ENCODE assay signal across 8 cellular contexts in genomic region chr3:64685800-64686445, GRCh38. TPM values are rescaled to one million over a fixed set of nuclear protein-coding genes. Genes with fewer than 3 reads are reported as not detected.
DNase-seq lines count a peak whose midpoint lies in the region; TF ChIP-seq lines count a peak whose summit lies in the region.

No MANE protein-coding gene starts in this region.

- H3K4me3 Mint-ChIP-seq in activated T-helper 1 cell treated with anti-CD3 and anti-CD28 coated beads, Interleukin-12 subunit alpha, Interleukin-12 subunit beta, Interleukin-2, Interleukin-4 antibody, amounts not matched to agents 30 ng/mL and 10 ng/mL and 1 ng/mL, durations not matched to agents 14 hours and 24 hours and 36 hours, result no peak overlapping the region

- peak; percentile 49 for TF ChIP-seq POLR2A in breast epithelium (IDR thresholded peaks at IDR 0.05)

- H3K36me3 ChIP-seq in MG63 (no peaks in the 10 kb centered on the region), breast epithelium (no peaks in the 10 kb centered on the region)

- H3K4me1 Mint-ChIP-seq in activated T-helper 1 cell treated with anti-CD3 and anti-CD28 coated beads, Interleukin-12 subunit alpha, Interleukin-12 subunit beta, Interleukin-2, Interleukin-4 antibody, amounts not matched to agents 30 ng/mL and 10 ng/mL and 1 ng/mL, durations not matched to agents 14 hours and 24 hours and 36 hours (ENCODE audit: low read depth), result peaks cover 5% of the 10 kb centered on the region

- H3K4me3 ChIP-seq in MG63, result peak overlapping the region; percentile 47
- H3K4me3 ChIP-seq in breast epithelium, result peak overlapping the region; percentile 60 to 81 (median 75)
- H3K4me3 ChIP-seq in iPS-11a (ENCODE audit: low read depth, low read length), result peak overlapping the region; percentile 50
- peak overlapping the region; percentile 81 for H3K4me3 ChIP-seq in retinal pigment epithelial cell (ENCODE audit: low read length)

- H3K27me3 ChIP-seq in MG63, result peaks cover 16% of the 10 kb centered on the region
- H3K27me3 ChIP-seq in breast epithelium, result no peaks in the 10 kb centered on the region

- H3K27ac ChIP-seq in breast epithelium, result peak overlapping the region; percentile 96

- peak; percentile 68 for DNase-seq in DMS79 treated with DMSO at 0.1 percent for 48 hours (lab: John Stamatoyannopoulos, UW)
- DNase-seq in MG63, result peak; percentile 63
- DNase-seq in breast epithelium (ENCODE audit: low spot score in 2 of 2), result peak; percentile 78 to 91
- DNase-seq in retinal pigment epithelial cell (ENCODE audit: low read depth), result peak; percentile 91
- no peak for DNase-seq in stimulated activated CD8-positive, alpha-beta memory T cell treated with anti-CD3 and anti-CD28 coated beads, Interleukin-4, amount 100 ng/mL, for 48 hours
- no peak for DNase-seq in activated T-helper 1 cell treated with anti-CD3 and anti-CD28 coated beads, Interleukin-12 subunit alpha, Interleukin-12 subunit beta, Interleukin-2, Interleukin-4 antibody, amounts not matched to agents 30 ng/mL and 10 ng/mL and 1 ng/mL, durations not matched to agents 14 hours and 24 hours and 36 hours (ENCODE audit: low spot score)
- no peak for DNase-seq in stimulated activated CD4-positive, alpha-beta T cell treated with anti-CD3 and anti-CD28 coated beads, Interleukin-4, amount 100 ng/mL, for 1 hour

- H3K9me3 ChIP-seq in MG63, result no peaks in the 10 kb centered on the region
- H3K9me3 ChIP-seq in breast epithelium, result no peaks in the 10 kb centered on the region

- H3K4me1 ChIP-seq in breast epithelium, result no peaks in the 10 kb centered on the region

- H3K36me3 Mint-ChIP-seq in activated T-helper 1 cell treated with anti-CD3 and anti-CD28 coated beads, Interleukin-12 subunit alpha, Interleukin-12 subunit beta, Interleukin-2, Interleukin-4 antibody, amounts not matched to agents 30 ng/mL and 10 ng/mL and 1 ng/mL, durations not matched to agents 14 hours and 24 hours and 36 hours (ENCODE audit: low read depth), result no peaks in the 10 kb centered on the region

- TF ChIP-seq CTCF in breast epithelium (IDR thresholded peaks at IDR 0.05), result peak in 2 of 3 donors; percentile 10 to 19
- peak; percentile 50 for TF ChIP-seq CTCF in retinal pigment epithelial cell (conservative IDR thresholded peaks at IDR 0.05; ENCODE audit: low read depth, low read length)

- peaks cover 47% of the 10 kb centered on the region for H3K27me3 Mint-ChIP-seq in activated T-helper 1 cell treated with anti-CD3 and anti-CD28 coated beads, Interleukin-12 subunit alpha, Interleukin-12 subunit beta, Interleukin-2, Interleukin-4 antibody, amounts not matched to agents 30 ng/mL and 10 ng/mL and 1 ng/mL, durations not matched to agents 14 hours and 24 hours and 36 hours (ENCODE audit: insufficient read depth)

- intact Hi-C loops in breast epithelium (cut with DNase I; ENCODE audit: low total_unique reads), result no loop called here
- intact Hi-C loops in activated T-helper 1 cell treated with anti-CD3 and anti-CD28 coated beads, Interleukin-12 subunit alpha, Interleukin-12 subunit beta, Interleukin-2, Interleukin-4 antibody, amounts not matched to agents 30 ng/mL and 10 ng/mL and 1 ng/mL, durations not matched to agents 14 hours and 24 hours and 36 hours (cut with micrococcal nuclease), result no loop called here

- no peaks in the 10 kb centered on the region for H3K9me3 Mint-ChIP-seq in activated T-helper 1 cell treated with anti-CD3 and anti-CD28 coated beads, Interleukin-12 subunit alpha, Interleukin-12 subunit beta, Interleukin-2, Interleukin-4 antibody, amounts not matched to agents 30 ng/mL and 10 ng/mL and 1 ng/mL, durations not matched to agents 14 hours and 24 hours and 36 hours

- H3K27ac Mint-ChIP-seq in activated T-helper 1 cell treated with anti-CD3 and anti-CD28 coated beads, Interleukin-12 subunit alpha, Interleukin-12 subunit beta, Interleukin-2, Interleukin-4 antibody, amounts not matched to agents 30 ng/mL and 10 ng/mL and 1 ng/mL, durations not matched to agents 14 hours and 24 hours and 36 hours, result no peak overlapping the region

RNA-seq across cellular contexts. Expression of gene ADAMTS9, which starts 1.9 kb away (rescaled TPM):
- total RNA-seq in MG63 (2014; rRNA removed; shearing (Covaris generic); ENCODE audit: low replicate concordance), result not detected in 2 replicates
- total RNA-seq in breast epithelium, result 100 to 1,000 TPM in 1 of 3 donors, 10 to 100 TPM in 2; 19.4 to 240 (median 50.6) TPM
- total RNA-seq in activated T-helper 1 cell treated with anti-CD3 and anti-CD28 coated beads, Interleukin-12 subunit alpha, Interleukin-12 subunit beta, Interleukin-2, Interleukin-4 antibody, amounts not matched to agents 30 ng/mL and 10 ng/mL and 1 ng/mL, durations not matched to agents 14 hours and 24 hours and 36 hours, result not detected in 2 replicates

Comparison
In these comparisons a context has a peak if more than half of its experiments do, and no peak if none do; other contexts are left out.
1. DNase-seq: peak in DMS79 treated with DMSO at 0.1 percent for 48 hours (single experiment), MG63 (single experiment), breast epithelium (2 of 2) and retinal pigment epithelial cell (single experiment); none in stimulated activated CD8-positive, alpha-beta memory T cell treated with anti-CD3 and anti-CD28 coated beads, Interleukin-4, amount 100 ng/mL, for 48 hours (single experiment), activated T-helper 1 cell treated with anti-CD3 and anti-CD28 coated beads, Interleukin-12 subunit alpha, Interleukin-12 subunit beta, Interleukin-2, Interleukin-4 antibody, amounts not matched to agents 30 ng/mL and 10 ng/mL and 1 ng/mL, durations not matched to agents 14 hours and 24 hours and 36 hours (single experiment) and stimulated activated CD4-positive, alpha-beta T cell treated with anti-CD3 and anti-CD28 coated beads, Interleukin-4, amount 100 ng/mL, for 1 hour (single experiment).
2. RNA of gene ADAMTS9, which starts 1.9 kb away (total RNA-seq): 19.4 to 240 TPM in breast epithelium; not detected in MG63 and not detected in activated T-helper 1 cell treated with anti-CD3 and anti-CD28 coated beads, Interleukin-12 subunit alpha, Interleukin-12 subunit beta, Interleukin-2, Interleukin-4 antibody, amounts not matched to agents 30 ng/mL and 10 ng/mL and 1 ng/mL, durations not matched to agents 14 hours and 24 hours and 36 hours; every median in the first group is over 10 times any median in the second.
3. Peak in every context shown above with its lines, with median percentiles within 50 percentile points of each other: H3K4me3 ChIP-seq.